21 cellular contexts compared by ENCODE assay signal in the genomic region with DNA sequence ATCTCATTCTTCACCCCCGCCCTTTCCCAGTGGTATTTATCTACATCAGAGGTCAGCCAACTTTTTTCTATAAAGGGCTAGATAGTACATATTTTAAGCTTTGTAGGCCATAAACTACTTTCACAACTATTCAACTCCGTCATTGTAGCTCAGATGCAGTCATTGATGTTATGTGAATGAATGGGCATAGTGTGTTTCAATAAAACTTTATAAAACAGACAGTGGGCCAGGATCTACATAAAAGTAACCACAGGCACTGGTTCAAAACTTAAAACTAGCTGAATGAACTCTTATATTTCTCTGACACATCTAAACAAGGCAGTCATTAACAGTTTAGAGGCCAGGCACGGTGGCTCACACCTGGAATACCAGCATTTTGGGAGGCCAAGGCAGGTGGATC. TPM values are rescaled to one million over a fixed set of nuclear protein-coding genes. Genes with fewer than 3 reads are reported as not detected.
DNase-seq lines count a peak whose midpoint lies in the region; ATAC-seq, FAIRE-seq and TF ChIP-seq lines count a peak whose summit lies in the region.
"Had no signal": no experiment of that assay in that cellular context is flagged by ENCODE, and none has a peak within 500 bp of the region (broad histone marks: within the 10 kb centered on the region; RNA-seq: fewer than 3 reads in every experiment).

No MANE protein-coding gene starts in this region.

- H3K9me1 ChIP-seq in K562 (ENCODE audit: control insufficient read depth, insufficient read depth, low read length): no peaks in the 10 kb centered on the region

- H3K27me3 Mint-ChIP-seq in activated CD4-positive, alpha-beta memory T cell treated with anti-CD3 and anti-CD28 coated beads, Interleukin-2, amount 10 ng/mL, durations not matched to agents 7 days and 5 days: peaks cover 4% of the 10 kb centered on the region
- peaks cover 0 to 1% of the 10 kb centered on the region in 2 donors for H3K27me3 Mint-ChIP-seq in CD4-positive, alpha-beta memory T cell

- no peak for TF ChIP-seq EP300 in K562 (IDR thresholded peaks at IDR 0.05; ENCODE audit: low read length)

- H3K4me3 Mint-ChIP-seq in activated CD4-positive, alpha-beta memory T cell treated with anti-CD3 and anti-CD28 coated beads, Interleukin-2, amount 10 ng/mL, durations not matched to agents 7 days and 5 days: no peak overlapping the region
- no peak overlapping the region for H3K4me3 Mint-ChIP-seq in CD4-positive, alpha-beta memory T cell
- H3K4me3 Mint-ChIP-seq: CD8-positive, alpha-beta T cell; HFFc6 had no signal

- H3K4me1 ChIP-seq in K562 (replicated peaks in 1 of 2; ENCODE audit: control insufficient read depth in 2 of 2, insufficient read depth in 2 of 2, low read length in 2 of 2): no peaks in the 10 kb centered on the region
- no peaks in the 10 kb centered on the region for H3K4me1 ChIP-seq in CD4-positive, alpha-beta memory T cell (ENCODE audit: insufficient read depth, low read length)
- H3K4me1 ChIP-seq in adrenal gland (replicated peaks in 1 of 2): no peaks in the 10 kb centered on the region
- H3K4me1 ChIP-seq: Caco-2 had no signal

- H3K27ac ChIP-seq in K562 (ENCODE audit: extremely low read depth, low read depth, low read length) (no peak overlapping the region), adrenal gland (no peak overlapping the region)
- no peak overlapping the region for H3K27ac ChIP-seq in CD4-positive, alpha-beta memory T cell (ENCODE audit: low read depth, low read length)

- H3K9me3 Mint-ChIP-seq in activated CD4-positive, alpha-beta memory T cell treated with anti-CD3 and anti-CD28 coated beads, Interleukin-2, amount 10 ng/mL, durations not matched to agents 7 days and 5 days: no peaks in the 10 kb centered on the region
- H3K9me3 Mint-ChIP-seq in CD4-positive, alpha-beta memory T cell: peaks cover 0 to 2% (median 0%) of the 10 kb centered on the region in 8 donors
- H3K9me3 Mint-ChIP-seq: CD8-positive, alpha-beta T cell; HFFc6 had no signal

- WGBS in K562 (ENCODE audit: insufficient coverage, low coverage, missing lambda C conversion rate): 10% methylated on average over 3 of the region's 3 CpGs
- WGBS in adrenal gland, 4 donors: 70 to 79% (median 71%) methylated on average over 3 of the region's 3 CpGs

- peaks cover 2 to 5% of the 10 kb centered on the region in 2 experiments; a peak in 4 of 5 replicates for H3K27me3 ChIP-seq in K562 (ENCODE audit: control insufficient read depth in 2 of 2, insufficient read depth in 2 of 2, low read length in 2 of 2)
- H3K27me3 ChIP-seq in CD4-positive, alpha-beta memory T cell (ENCODE audit: insufficient read depth, low read length): no peaks in the 10 kb centered on the region
- peaks cover 24% of the 10 kb centered on the region for H3K27me3 ChIP-seq in adrenal gland

- TF ChIP-seq POLR2A in K562 (conservative IDR thresholded peaks at IDR 0.05) (no peak), adrenal gland (IDR thresholded peaks at IDR 0.05) (no peak)

- no peak overlapping the region for H3K4me3 ChIP-seq in K562
- H3K4me3 ChIP-seq in fibroblast of villous mesenchyme (ENCODE audit: low read depth, low read length): no peak overlapping the region
- no peak overlapping the region for H3K4me3 ChIP-seq in CD4-positive, alpha-beta memory T cell (ENCODE audit: low read length in 2 of 2)
- no peak overlapping the region for H3K4me3 ChIP-seq in adrenal gland
- H3K4me3 ChIP-seq: HAP-1 had no signal

- in situ Hi-C loops in K562 (cut with MboI): no loop called here

- intact Hi-C loops in K562 (cut with micrococcal nuclease): no loop called here
- intact Hi-C loops in CD4-positive, alpha-beta memory T cell (cut with micrococcal nuclease): no loop called here
- intact Hi-C loops in adrenal gland (cut with DNase I): no loop called here

- TF ChIP-seq RAD21 in K562 (CRISPR knock-in tag; conservative IDR thresholded peaks at IDR 0.05 in 1 of 2, IDR thresholded peaks at IDR 0.05 in 1 of 2): no peak

- BruUV-seq in K562 (replicated peaks; lab: Mats Ljungman, UMichigan): no TSS peak

- H3K79me2 ChIP-seq in K562 (ENCODE audit: control insufficient read depth, insufficient read depth, low read length): no peaks in the 10 kb centered on the region

- peak; percentile 76 for FAIRE-seq in GM19239 (lab: Jason Lieb, UNC)
- no peak for FAIRE-seq in K562 (lab: Jason Lieb, UNC)
- FAIRE-seq: G401.6, H54 had no signal

- no peak for ATAC-seq in K562
- ATAC-seq: CD8-positive, alpha-beta T cell had no signal

- no peaks in the 10 kb centered on the region for H4K20me1 ChIP-seq in K562 (replicated peaks; ENCODE audit: control insufficient read depth, insufficient read depth, low read length)

- no peaks in the 10 kb centered on the region for H3K4me1 Mint-ChIP-seq in activated CD4-positive, alpha-beta memory T cell treated with anti-CD3 and anti-CD28 coated beads, Interleukin-2, amount 10 ng/mL, durations not matched to agents 7 days and 5 days
- no peaks in the 10 kb centered on the region for H3K4me1 Mint-ChIP-seq in CD4-positive, alpha-beta memory T cell

- H2AFZ ChIP-seq in K562 (ENCODE audit: low read depth, low read length): no peak overlapping the region

- TF ChIP-seq CTCF in K562 (IDR thresholded peaks at IDR 0.05 in 2 of 3, conservative IDR thresholded peaks at IDR 0.05 in 1 of 3; ENCODE audit: insufficient read depth in 2 of 3, low read depth in 1 of 3, low read length in 3 of 3): no peak
- no peak for TF ChIP-seq CTCF in fibroblast of villous mesenchyme (IDR thresholded peaks at IDR 0.05; ENCODE audit: insufficient read depth, low read depth, low read length)
- TF ChIP-seq CTCF in adrenal gland (IDR thresholded peaks at IDR 0.05): no peak

- no peak overlapping the region for H3K4me2 ChIP-seq in K562 (ENCODE audit: insufficient read depth, low read length)

- H3K9ac ChIP-seq in K562 (ENCODE audit: insufficient read depth in 1 of 2, low read depth in 2 of 2, low read length in 2 of 2): no peak overlapping the region

- no peaks in the 10 kb centered on the region for H3K36me3 ChIP-seq in K562 (ENCODE audit: control insufficient read depth, insufficient read depth, low read length)
- H3K36me3 ChIP-seq in CD4-positive, alpha-beta memory T cell (ENCODE audit: insufficient read depth, low read length): no peaks in the 10 kb centered on the region
- H3K36me3 ChIP-seq in adrenal gland (replicated peaks in 1 of 2): no peaks in the 10 kb centered on the region
- H3K36me3 ChIP-seq: HAP-1 had no signal

- CTCF ChIA-PET in K562 (lab: Yijun Ruan, JAX; ENCODE audit: low intra/inter-chr PET ratio): no interaction called here
- CTCF ChIA-PET in activated CD4-positive, alpha-beta memory T cell treated with anti-CD3 and anti-CD28 coated beads, Interleukin-2, amount 10 ng/mL, durations not matched to agents 7 days and 5 days (lab: Charles Lee): no interaction called here
- CTCF ChIA-PET in CD4-positive, alpha-beta memory T cell (lab: Charles Lee; ENCODE audit: partially characterized antibody): no interaction called here

- POLR2A ChIA-PET in K562 (lab: Yijun Ruan, JAX): interaction anchor here (0.6 kb wide), 1 partner anchor 47 kb away, joined by 3 read pairs; no protein-coding TSS in a partner anchor
- POLR2A ChIA-PET in activated CD4-positive, alpha-beta memory T cell treated with anti-CD3 and anti-CD28 coated beads, Interleukin-2, amount 10 ng/mL, durations not matched to agents 7 days and 5 days (lab: Charles Lee): no interaction called here
- POLR2A ChIA-PET in CD4-positive, alpha-beta memory T cell (lab: Charles Lee; ENCODE audit: partially characterized antibody): no interaction called here

- H3K9me3 ChIP-seq in K562 (replicated peaks; ENCODE audit: control insufficient read depth, insufficient read depth, low read depth, low read length) (no peaks in the 10 kb centered on the region), adrenal gland (replicated peaks in 1 of 3) (no peaks in the 10 kb centered on the region)
- H3K9me3 ChIP-seq in CD4-positive, alpha-beta memory T cell (ENCODE audit: control insufficient read depth in 1 of 2, low read length in 2 of 2): no peaks in the 10 kb centered on the region
- H3K9me3 ChIP-seq: Caco-2, HAP-1 had no signal

- no peaks in the 10 kb centered on the region for H3K36me3 Mint-ChIP-seq in activated CD4-positive, alpha-beta memory T cell treated with anti-CD3 and anti-CD28 coated beads, Interleukin-2, amount 10 ng/mL, durations not matched to agents 7 days and 5 days (ENCODE audit: low read depth)
- no peaks in the 10 kb centered on the region for H3K36me3 Mint-ChIP-seq in CD4-positive, alpha-beta memory T cell
- H3K36me3 Mint-ChIP-seq: CD8-positive, alpha-beta T cell had no signal

- DNase-seq in GM19239 (ENCODE audit: insufficient read length, low spot score): no peak
- no peak for DNase-seq in K562 (ENCODE audit: extremely low read depth in 1 of 4, low spot score in 3 of 4)
- DNase-seq in fibroblast of peridontal ligament (ENCODE audit: extremely low read depth): peak; percentile 17
- DNase-seq in fibroblast of villous mesenchyme (ENCODE audit: low read depth): peak; percentile 20
- no peak for DNase-seq in activated CD4-positive, alpha-beta memory T cell treated with anti-CD3 and anti-CD28 coated beads, Interleukin-2, amount 10 ng/mL, durations not matched to agents 7 days and 5 days
- no peak for DNase-seq in activated CD4-positive, alpha-beta T cell treated with anti-CD3 and anti-CD28 coated beads, Interleukin-2, amount 50 U/mL, for 1 hour
- no peak for DNase-seq in CD4-positive, alpha-beta memory T cell
- DNase-seq in adrenal gland: no peak
- DNase-seq: 8988T; C1 segment of cervical spinal cord; Caco-2; CD8-positive, alpha-beta T cell; DMS153; DND-41; GOT3; HFFc6 had no signal

- H3K27ac Mint-ChIP-seq in activated CD4-positive, alpha-beta memory T cell treated with anti-CD3 and anti-CD28 coated beads, Interleukin-2, amount 10 ng/mL, durations not matched to agents 7 days and 5 days: no peak overlapping the region
- no peak overlapping the region for H3K27ac Mint-ChIP-seq in CD4-positive, alpha-beta memory T cell
- H3K27ac Mint-ChIP-seq: CD8-positive, alpha-beta T cell; HFFc6 had no signal

RNA-seq across cellular contexts. Expression of a gene that starts 30.4 kb away (rescaled TPM):
- total RNA-seq in K562 (2011; cell fraction: chromatin; rRNA removed; ENCODE audit: low replicate concordance): 3.6 and 6.2 TPM in 2 replicates
- 2.2 and 2.9 TPM in 2 replicates for total RNA-seq in K562 (2011; cell fraction: nucleolus; rRNA removed)
- total RNA-seq in K562 (2011; cell fraction: nucleoplasm; rRNA removed): 3.7 and 5.6 TPM in 2 replicates
- total RNA-seq in K562 (2014; rRNA removed): 0.98 and 1.2 TPM in 2 replicates
- total RNA-seq in K562 (2014; rRNA removed; fragmentation: Illumina TruSeq; extraction: Trizol): 2.2 and 2.4 TPM in 2 replicates
- total RNA-seq in K562 (2015; rRNA removed; fragmentation: Illumina TruSeq; extraction: Trizol): 2.0 and 2.2 TPM in 2 replicates
- total RNA-seq in K562 (2021): 1.5 and 1.9 TPM in 2 replicates
- 2.5 and 2.8 TPM in 2 replicates for polyA plus RNA-seq in K562 (2011; rRNA removed)
- polyA plus RNA-seq in K562 (2011; cell fraction: cytosol; rRNA removed): 0.48 and 0.88 TPM in 2 replicates
- 1.5 and 3.1 TPM in 2 replicates for polyA plus RNA-seq in K562 (2011; cell fraction: nucleus; rRNA removed)
- 0.91 and 1.6 TPM in 2 replicates for polyA plus RNA-seq in K562 (2012)
- polyA plus RNA-seq in K562 (2014; fragmentation: Illumina TruSeq; extraction: Trizol): 1.7 and 2.0 TPM in 2 replicates
- polyA plus RNA-seq in K562 (2014; fragmentation: Nextera tagmentation; extraction: Ambion mirVana): 1 to 10 TPM; 2.0 to 2.3 TPM
- 1.6 and 1.7 TPM in 2 replicates for polyA plus RNA-seq in K562 (2014; rRNA removed)
- polyA minus RNA-seq in K562 (2011; rRNA and poly(A)+ RNA removed): 3.5 and 7.0 TPM in 2 replicates
- polyA minus RNA-seq in K562 (2011; cell fraction: cytosol; rRNA and poly(A)+ RNA removed): 0.91 and 1.0 TPM in 2 replicates
- polyA minus RNA-seq in K562 (2011; cell fraction: nucleus; rRNA and poly(A)+ RNA removed): 0.94 and 4.8 TPM in 2 replicates
- 2.3 and 5.2 TPM in 2 replicates for total RNA-seq in fibroblast of villous mesenchyme
- total RNA-seq in activated CD4-positive, alpha-beta memory T cell treated with anti-CD3 and anti-CD28 coated beads, Interleukin-2, amount 10 ng/mL, durations not matched to agents 7 days and 5 days: 1 to 10 TPM; 4.3 to 4.6 TPM
- total RNA-seq in CD4-positive, alpha-beta memory T cell: 10 to 100 TPM; 14.6 to 16.3 TPM
- 10 to 100 TPM in 1 of 2 donors, 1 to 10 TPM in 1; 9.6 to 10.3 TPM for polyA plus RNA-seq in CD4-positive, alpha-beta memory T cell
- total RNA-seq in adrenal gland: 10 to 100 TPM in 1 of 8 donors, 1 to 10 TPM in 7; 2.8 to 24.8 (median 4.4) TPM
- 1 to 10 TPM; 2.0 to 5.3 (median 3.3) TPM for polyA plus RNA-seq in adrenal gland

RNA-seq across cellular contexts. Expression of a gene that starts 53.2 kb away (rescaled TPM):
- total RNA-seq in K562 (2011; cell fraction: chromatin; rRNA removed; ENCODE audit: low replicate concordance): not detected in 2 replicates
- total RNA-seq in K562 (2011; cell fraction: nucleolus; rRNA removed): not detected in 2 replicates
- total RNA-seq in K562 (2011; cell fraction: nucleoplasm; rRNA removed): not detected in 2 replicates
- total RNA-seq in K562 (2014; rRNA removed) (not detected in 2 replicates), K562 (2014; rRNA removed; fragmentation: Illumina TruSeq; extraction: Trizol) (not detected in 2 replicates), K562 (2015; rRNA removed; fragmentation: Illumina TruSeq; extraction: Trizol) (not detected in 2 replicates), K562 (2021) (not detected in 2 replicates), fibroblast of villous mesenchyme (0.32 and 0.86 TPM in 2 replicates), adrenal gland (not detected)
- polyA plus RNA-seq in K562 (2011; rRNA removed) (not detected in 2 replicates), K562 (2014; fragmentation: Illumina TruSeq; extraction: Trizol) (not detected in 2 replicates), K562 (2014; fragmentation: Nextera tagmentation; extraction: Ambion mirVana) (under 1 TPM in 1 of 2 experiments, not detected in 1; 0.01 TPM), K562 (2014; rRNA removed) (not detected in 2 replicates), adrenal gland (not detected)
- not detected in 2 replicates for polyA plus RNA-seq in K562 (2011; cell fraction: cytosol; rRNA removed)
- polyA plus RNA-seq in K562 (2011; cell fraction: nucleus; rRNA removed): not detected in 2 replicates
- 0.03 and 0.10 TPM in 2 replicates for polyA plus RNA-seq in K562 (2012)
- polyA minus RNA-seq in K562 (2011; rRNA and poly(A)+ RNA removed): not detected in 2 replicates
- not detected in 2 replicates for polyA minus RNA-seq in K562 (2011; cell fraction: cytosol; rRNA and poly(A)+ RNA removed)
- not detected in 2 replicates for polyA minus RNA-seq in K562 (2011; cell fraction: nucleus; rRNA and poly(A)+ RNA removed)
- total RNA-seq in activated CD4-positive, alpha-beta memory T cell treated with anti-CD3 and anti-CD28 coated beads, Interleukin-2, amount 10 ng/mL, durations not matched to agents 7 days and 5 days: 1 to 10 TPM; 3.3 to 3.8 TPM
- total RNA-seq in CD4-positive, alpha-beta memory T cell: not detected
- not detected for polyA plus RNA-seq in CD4-positive, alpha-beta memory T cell
- total RNA-seq: A673; CD8-positive, alpha-beta T cell; HFFc6 had no signal
- polyA plus RNA-seq: BJ had no signal

Comparison
In these comparisons a context has a peak if more than half of its experiments do, and no peak if none do; other contexts are left out.
1. DNase-seq: peak in fibroblast of peridontal ligament (single experiment) and fibroblast of villous mesenchyme (single experiment); none in GM19239 (single experiment), K562 (0 of 4), activated CD4-positive, alpha-beta memory T cell treated with anti-CD3 and anti-CD28 coated beads, Interleukin-2, amount 10 ng/mL, durations not matched to agents 7 days and 5 days (single experiment), activated CD4-positive, alpha-beta T cell treated with anti-CD3 and anti-CD28 coated beads, Interleukin-2, amount 50 U/mL, for 1 hour (single experiment), CD4-positive, alpha-beta memory T cell (0 of 5) and adrenal gland (0 of 7).